In the genomic region with DNA sequence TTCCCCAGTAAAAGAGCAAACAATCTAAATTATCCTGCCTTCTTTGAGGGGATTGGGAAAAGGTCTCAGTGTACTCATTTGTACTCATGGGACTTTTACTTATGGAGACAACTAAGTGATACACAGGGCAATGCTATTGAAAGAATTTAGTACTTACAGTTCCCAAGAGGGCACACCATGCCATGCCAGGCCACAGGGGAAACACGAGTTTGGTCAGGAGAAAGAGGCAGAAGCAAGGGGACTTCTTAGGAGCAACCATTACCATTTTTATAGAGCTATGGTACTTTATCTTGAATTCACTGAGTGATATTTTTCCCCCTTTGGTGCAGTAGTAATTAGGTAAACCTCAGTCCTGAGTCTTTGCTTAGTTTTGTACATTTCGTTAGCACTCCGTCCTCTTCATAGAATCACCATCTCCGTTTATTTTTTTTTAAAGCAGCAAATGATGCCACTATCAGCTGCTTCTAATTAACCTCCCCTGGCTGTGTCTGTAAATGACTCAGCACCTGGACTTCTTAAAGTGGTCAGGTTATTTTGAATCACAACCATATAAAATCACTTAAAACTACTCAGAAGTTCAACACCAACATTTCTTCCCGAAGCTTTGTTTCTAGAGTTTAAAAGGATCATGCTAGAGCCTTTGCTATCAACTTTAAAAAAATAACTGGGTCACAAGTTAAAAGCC, we compare ENCODE assay signal across 19 cellular contexts. TPM values are rescaled to one million over a fixed set of nuclear protein-coding genes. Genes with fewer than 3 reads are reported as not detected.
DNase-seq lines count a peak whose midpoint lies in the region; ATAC-seq, FAIRE-seq and TF ChIP-seq lines count a peak whose summit lies in the region.
"Had no signal": no experiment of that assay in that cellular context is flagged by ENCODE, and none has a peak within 500 bp of the region (broad histone marks: within the 10 kb centered on the region; RNA-seq: fewer than 3 reads in every experiment).

No MANE protein-coding gene starts in this region.

- H3K27me3 Mint-ChIP-seq in activated CD8-positive, alpha-beta T cell treated with anti-CD3 and anti-CD28 coated beads for 36 hours, result peaks cover 2% of the 10 kb centered on the region
- H3K27me3 Mint-ChIP-seq: activated B cell treated with CpG ODN at 0.5 μM for 24 hours had no signal

- FAIRE-seq in bronchial epithelial cell (lab: Jason Lieb, UNC), result no peak

- peak overlapping the region; percentile 43 for H3K27ac ChIP-seq in osteoblast (ENCODE audit: low read depth, low read length)
- no peak overlapping the region for H3K27ac ChIP-seq in MM.1S (ENCODE audit: low read length)
- H3K27ac ChIP-seq: epithelial cell of prostate, parathyroid adenoma, RWPE1 had no signal

- no peaks in the 10 kb centered on the region for H3K79me2 ChIP-seq in osteoblast (ENCODE audit: insufficient read depth, low read length)
- no peaks in the 10 kb centered on the region for H3K79me2 ChIP-seq in MM.1S (ENCODE audit: low read length)
- H3K79me2 ChIP-seq: parathyroid adenoma had no signal

- H3K4me2 ChIP-seq in osteoblast (ENCODE audit: insufficient read depth, low read length) (peak overlapping the region; percentile 56), MM.1S (ENCODE audit: low read depth, low read length) (no peak overlapping the region)

- H3K4me3 ChIP-seq in AG10803 (ENCODE audit: low read length), result no peak overlapping the region
- H3K4me3 ChIP-seq in bronchial epithelial cell (ENCODE audit: low read depth, low read length), result no peak overlapping the region
- H3K4me3 ChIP-seq in osteoblast (ENCODE audit: insufficient read depth, low read length), result no peak overlapping the region
- no peak overlapping the region for H3K4me3 ChIP-seq in MM.1S (ENCODE audit: low read length)
- H3K4me3 ChIP-seq in H7 (ENCODE audit: insufficient read depth, low read depth, low read length), result no peak overlapping the region

- no peaks in the 10 kb centered on the region for H3K4me1 Mint-ChIP-seq in activated CD8-positive, alpha-beta T cell treated with anti-CD3 and anti-CD28 coated beads for 36 hours (ENCODE audit: low read depth)
- H3K4me1 Mint-ChIP-seq: activated B cell treated with CpG ODN at 0.5 μM for 24 hours had no signal

- H3K9me3 ChIP-seq in osteoblast (ENCODE audit: low read depth, low read length), result no peaks in the 10 kb centered on the region
- H3K9me3 ChIP-seq in MM.1S (replicated peaks; ENCODE audit: insufficient read depth, low read length), result no peaks in the 10 kb centered on the region

- POLR2A ChIA-PET in activated CD8-positive, alpha-beta T cell treated with anti-CD3 and anti-CD28 coated beads for 36 hours (lab: Charles Lee), result interaction anchor here (0.9 kb wide), 1 partner anchor 11 kb away, joined by 3 read pairs; no protein-coding TSS in a partner anchor

- H3K4me1 ChIP-seq in osteoblast (ENCODE audit: insufficient read depth, low read length) (peaks cover 14% of the 10 kb centered on the region), MM.1S (ENCODE audit: low read length) (no peaks in the 10 kb centered on the region)
- H3K4me1 ChIP-seq: parathyroid adenoma had no signal

- H3K27ac Mint-ChIP-seq in activated CD8-positive, alpha-beta T cell treated with anti-CD3 and anti-CD28 coated beads for 36 hours, result no peak overlapping the region
- H3K27ac Mint-ChIP-seq: activated B cell treated with CpG ODN at 0.5 μM for 24 hours; T-helper 1 cell treated with Interleukin-12 subunit alpha and Interleukin-12 subunit beta and Interleukin-4 antibody, amounts not matched to agents 30 μg/mL and 1 μg/mL, for 36 hours had no signal

- TF ChIP-seq CTCF in AG10803 (conservative IDR thresholded peaks at IDR 0.05; ENCODE audit: low read length) (no peak), bronchial epithelial cell (IDR thresholded peaks at IDR 0.05; ENCODE audit: insufficient read depth, low read length, severe bottlenecking) (no peak), osteoblast (IDR thresholded peaks at IDR 0.05; ENCODE audit: extremely low read depth, low read depth, low read length) (no peak), MM.1S (IDR thresholded peaks at IDR 0.05; ENCODE audit: low read length) (no peak)
- no peak for TF ChIP-seq CTCF in activated CD8-positive, alpha-beta T cell treated with anti-CD3 and anti-CD28 coated beads for 36 hours (IDR thresholded peaks at IDR 0.05)

- H3K4me3 Mint-ChIP-seq in activated CD8-positive, alpha-beta T cell treated with anti-CD3 and anti-CD28 coated beads for 36 hours, result no peak overlapping the region
- H3K4me3 Mint-ChIP-seq: activated B cell treated with CpG ODN at 0.5 μM for 24 hours; stimulated activated naive CD8-positive, alpha-beta T cell treated with anti-CD3 and anti-CD28 coated beads, Interleukin-15, amount 100 ng/mL, for 72 hours; T-helper 1 cell treated with Interleukin-12 subunit alpha and Interleukin-12 subunit beta and Interleukin-4 antibody, amounts not matched to agents 30 μg/mL and 1 μg/mL, for 36 hours had no signal

- ATAC-seq in activated CD8-positive, alpha-beta T cell treated with anti-CD3 and anti-CD28 coated beads for 36 hours, result no peak
- ATAC-seq: stimulated activated naive CD8-positive, alpha-beta T cell treated with anti-CD3 and anti-CD28 coated beads, Interleukin-15, amount 100 ng/mL, for 72 hours had no signal

- H3K9ac ChIP-seq in MM.1S (ENCODE audit: low read length), result no peak overlapping the region
- H3K9ac ChIP-seq: parathyroid adenoma had no signal

- H3K36me3 ChIP-seq in bronchial epithelial cell (ENCODE audit: control insufficient read depth, insufficient read depth, low read length) (no peaks in the 10 kb centered on the region), osteoblast (ENCODE audit: insufficient read depth, low read length) (no peaks in the 10 kb centered on the region), MM.1S (replicated peaks; ENCODE audit: insufficient read depth, low read length) (no peaks in the 10 kb centered on the region), H7 (replicated peaks; ENCODE audit: control insufficient read depth, insufficient read depth, low read length) (no peaks in the 10 kb centered on the region; the same call in 1 of the 2 replicates)

- CTCF ChIA-PET in activated CD8-positive, alpha-beta T cell treated with anti-CD3 and anti-CD28 coated beads for 36 hours (lab: Charles Lee), result no interaction called here

- H4K20me1 ChIP-seq in osteoblast (ENCODE audit: insufficient read depth, low read length), result no peaks in the 10 kb centered on the region
- H4K20me1 ChIP-seq in MM.1S (ENCODE audit: insufficient read depth, low read length), result no peaks in the 10 kb centered on the region

- no peaks in the 10 kb centered on the region for H3F3A ChIP-seq in MM.1S (ENCODE audit: insufficient read depth, low read length)

- H3K36me3 Mint-ChIP-seq in activated CD8-positive, alpha-beta T cell treated with anti-CD3 and anti-CD28 coated beads for 36 hours (ENCODE audit: low read depth), result no peaks in the 10 kb centered on the region

- no peaks in the 10 kb centered on the region for H3K9me3 Mint-ChIP-seq in activated CD8-positive, alpha-beta T cell treated with anti-CD3 and anti-CD28 coated beads for 36 hours
- H3K9me3 Mint-ChIP-seq: activated B cell treated with CpG ODN at 0.5 μM for 24 hours; stimulated activated naive CD8-positive, alpha-beta T cell treated with anti-CD3 and anti-CD28 coated beads, Interleukin-15, amount 100 ng/mL, for 72 hours; T-helper 1 cell treated with Interleukin-12 subunit alpha and Interleukin-12 subunit beta and Interleukin-4 antibody, amounts not matched to agents 30 μg/mL and 1 μg/mL, for 36 hours had no signal

- H2AFZ ChIP-seq in osteoblast (ENCODE audit: low read length) (peak overlapping the region; percentile 66), MM.1S (ENCODE audit: low read length) (no peak overlapping the region)
- H2AFZ ChIP-seq: parathyroid adenoma had no signal

- intact Hi-C loops in activated CD8-positive, alpha-beta T cell treated with anti-CD3 and anti-CD28 coated beads for 36 hours (cut with micrococcal nuclease), result no loop called here

- no peaks in the 10 kb centered on the region for H3K9me2 ChIP-seq in MM.1S (replicated peaks; ENCODE audit: insufficient read depth, low read length)

- DNase-seq in AG10803 (ENCODE audit: low read depth) (peak; percentile 70), HS-5 (ENCODE audit: low read depth) (peak; percentile 29), bronchial epithelial cell (ENCODE audit: low read depth) (peak; percentile 3), osteoblast (ENCODE audit: insufficient read length, low spot score, missing footprints) (no peak), CD1c-positive myeloid dendritic cell (ENCODE audit: extremely low spot score) (no peak), MM.1S (no peak), H7 (no peak)
- DNase-seq in activated CD8-positive, alpha-beta T cell treated with anti-CD3 and anti-CD28 coated beads for 36 hours, result no peak
- DNase-seq: activated B cell treated with CpG ODN at 0.5 μM for 24 hours; amygdala; cortex of kidney; DMS153; MV-4-11; NCI-H2107; stimulated activated naive CD8-positive, alpha-beta T cell treated with anti-CD3 and anti-CD28 coated beads, Interleukin-15, amount 100 ng/mL, for 72 hours had no signal

- H3K27me3 ChIP-seq in bronchial epithelial cell (ENCODE audit: control insufficient read depth, insufficient read depth, low read length), result no peaks in the 10 kb centered on the region
- H3K27me3 ChIP-seq in osteoblast (ENCODE audit: insufficient read depth, low read length), result no peaks in the 10 kb centered on the region
- no peaks in the 10 kb centered on the region for H3K27me3 ChIP-seq in MM.1S (replicated peaks; ENCODE audit: insufficient read depth, low read length)
- no peaks in the 10 kb centered on the region for H3K27me3 ChIP-seq in H7 (ENCODE audit: control insufficient read depth, insufficient read depth, low read length)

RNA-seq across cellular contexts. Expression of gene WASHC3, which starts 5.9 kb away (rescaled TPM):
- total RNA-seq in bronchial epithelial cell (37.1 and 80.0 TPM in 2 replicates), osteoblast (113 and 136 TPM in 2 replicates)
- 10 to 100 TPM; 30.7 to 32.3 TPM for total RNA-seq in activated CD8-positive, alpha-beta T cell treated with anti-CD3 and anti-CD28 coated beads for 36 hours
- 9.8 and 13.6 TPM in 2 replicates for total RNA-seq in H7 (2014; rRNA removed; shearing (Covaris generic))

RNA-seq across cellular contexts. Expression of gene NUP37, which starts 52.2 kb away (rescaled TPM):
- total RNA-seq in bronchial epithelial cell (19.2 and 35.5 TPM in 2 replicates), osteoblast (24.6 and 25.3 TPM in 2 replicates)
- 100 to 1,000 TPM in 1 of 2 experiments, 10 to 100 TPM in 1; 99.1 to 104 TPM for total RNA-seq in activated CD8-positive, alpha-beta T cell treated with anti-CD3 and anti-CD28 coated beads for 36 hours
- total RNA-seq in H7 (2014; rRNA removed; shearing (Covaris generic)), result 73.8 and 88.5 TPM in 2 replicates

RNA-seq across cellular contexts. Expression of gene PARPBP, which starts 52.3 kb away (rescaled TPM):
- total RNA-seq in bronchial epithelial cell (0.90 and 1.8 TPM in 2 replicates), osteoblast (5.8 and 6.5 TPM in 2 replicates)
- 10 to 100 TPM; 26.1 to 26.2 TPM for total RNA-seq in activated CD8-positive, alpha-beta T cell treated with anti-CD3 and anti-CD28 coated beads for 36 hours
- 30.9 and 33.5 TPM in 2 replicates for total RNA-seq in H7 (2014; rRNA removed; shearing (Covaris generic))

Comparison
In these comparisons a context has a peak if more than half of its experiments do, and no peak if none do; other contexts are left out.
1. DNase-seq: peak in AG10803 (single experiment), HS-5 (single experiment) and bronchial epithelial cell (single experiment); none in osteoblast (single experiment), CD1c-positive myeloid dendritic cell (single experiment), activated CD8-positive, alpha-beta T cell treated with anti-CD3 and anti-CD28 coated beads for 36 hours (single experiment), MM.1S (single experiment) and H7 (single experiment).